ENCODE assay signal across 8 cellular contexts in the genomic region with DNA sequence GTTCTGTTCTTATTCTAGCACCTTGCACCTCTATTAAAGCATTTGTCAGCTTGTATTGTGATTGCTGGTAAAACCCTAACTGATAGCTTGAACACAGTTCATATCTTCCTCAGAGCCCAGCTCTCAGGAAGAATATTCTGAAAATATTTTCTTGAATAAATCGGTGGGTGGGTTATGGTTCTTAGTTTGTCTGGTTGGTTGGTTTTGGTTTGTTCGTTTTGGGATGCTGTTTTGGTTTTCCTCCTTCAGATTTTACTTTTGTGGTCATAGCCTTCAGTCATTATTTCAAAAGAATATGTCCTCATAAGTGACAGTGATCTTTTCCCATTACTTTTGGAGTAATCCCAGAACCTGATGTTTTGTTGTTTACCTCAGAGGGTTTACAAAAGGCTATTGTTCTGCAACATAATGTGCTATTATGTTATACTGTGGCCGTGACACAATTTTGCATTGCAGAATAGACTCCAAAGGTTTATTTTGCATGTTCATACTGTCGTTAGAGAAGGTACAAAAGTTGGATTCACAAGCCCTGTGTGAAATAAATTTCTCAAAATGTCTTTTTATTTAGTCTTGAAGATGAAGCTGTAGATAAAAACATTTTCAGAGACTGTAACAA. TPM values are rescaled to one million over a fixed set of nuclear protein-coding genes. Genes with fewer than 3 reads are reported as not detected.
DNase-seq lines count a peak whose midpoint lies in the region; ATAC-seq and TF ChIP-seq lines count a peak whose summit lies in the region.

No MANE protein-coding gene starts in this region.

- no peak for TF ChIP-seq CTCF in RWPE2 (IDR thresholded peaks at IDR 0.05; ENCODE audit: poor library complexity, severe bottlenecking)
- TF ChIP-seq CTCF in esophagus muscularis mucosa (IDR thresholded peaks at IDR 0.05): no peak
- TF ChIP-seq CTCF in sigmoid colon (IDR thresholded peaks at IDR 0.05): no peak

- H3K9me3 ChIP-seq in GM23248 (ENCODE audit: low read depth) (no peaks in the 10 kb centered on the region), RWPE2 (ENCODE audit: severe bottlenecking) (no peaks in the 10 kb centered on the region), esophagus muscularis mucosa (no peaks in the 10 kb centered on the region), sigmoid colon (no peaks in the 10 kb centered on the region)

- DNase-seq in GM23248 (peak; percentile 24), RWPE2 (ENCODE audit: low spot score) (no peak), esophagus muscularis mucosa (ENCODE audit: extremely low spot score) (no peak), sigmoid colon (no peak), UCSD-AML1 (lab: John Stamatoyannopoulos, UW; ENCODE audit: unreplicated experiment) (no peak), kidney glomerular epithelial cell (lab: John Stamatoyannopoulos, UW) (no peak)

- in situ Hi-C loops in GM23248 (cut with MboI): no loop called here

- peak overlapping the region; percentile 99 for H3K4me3 ChIP-seq in GM23248
- peak overlapping the region; percentile 75 for H3K4me3 ChIP-seq in RWPE2 (ENCODE audit: severe bottlenecking)
- peak overlapping the region in 2 of 4 donors; percentile 69 to 72 for H3K4me3 ChIP-seq in esophagus muscularis mucosa
- H3K4me3 ChIP-seq in sigmoid colon: peak overlapping the region in 1 of 4 donors; percentile 79

- H3K27ac ChIP-seq in GM23248 (peak overlapping the region; percentile 100), RWPE2 (ENCODE audit: poor library complexity, severe bottlenecking) (peak overlapping the region; percentile 95), esophagus muscularis mucosa (replicated peaks in 1 of 4) (peak overlapping the region; percentile 95 to 98 (median 96)), sigmoid colon (peak overlapping the region; percentile 94 to 98 (median 96))

- H3K27me3 ChIP-seq in GM23248 (replicated peaks; ENCODE audit: insufficient read depth) (no peaks in the 10 kb centered on the region), RWPE2 (ENCODE audit: insufficient read depth, poor library complexity, severe bottlenecking) (no peaks in the 10 kb centered on the region), esophagus muscularis mucosa (no peaks in the 10 kb centered on the region), sigmoid colon (no peaks in the 10 kb centered on the region)

- intact Hi-C loops in esophagus muscularis mucosa (cut with DNase I): loop anchor here (10.0 kb wide), 1 partner anchor 199 kb away; no protein-coding TSS in a partner anchor
- intact Hi-C loops in sigmoid colon (cut with DNase I): no loop called here

- TF ChIP-seq POLR2A in esophagus muscularis mucosa (IDR thresholded peaks at IDR 0.05; ENCODE audit: low read depth) (no peak), sigmoid colon (IDR thresholded peaks at IDR 0.05) (no peak)

- ATAC-seq in RWPE2 (ENCODE audit: low read depth) (no peak), GM21576 (IDR thresholded peaks at IDR 0.05; ENCODE audit: unreplicated experiment) (no peak)
- no peak for ATAC-seq in activated CD4-positive, CD25-positive, alpha-beta regulatory T cell treated with anti-CD3 and anti-CD28 coated beads, Interleukin-2, amount 50 U/mL, for 24 hours

- TF ChIP-seq EP300 in esophagus muscularis mucosa (IDR thresholded peaks at IDR 0.05) (no peak), sigmoid colon (IDR thresholded peaks at IDR 0.05) (no peak)

- H3K9me2 ChIP-seq in GM23248 (ENCODE audit: insufficient read depth): no peaks in the 10 kb centered on the region

- H3K36me3 ChIP-seq in GM23248 (ENCODE audit: low read depth) (peaks cover 10% of the 10 kb centered on the region; the same call in 1 of the 2 replicates), RWPE2 (ENCODE audit: low read depth) (peaks cover 44% of the 10 kb centered on the region), esophagus muscularis mucosa (peaks cover 4 to 32% (median 26%) of the 10 kb centered on the region in 4 donors), sigmoid colon (peaks cover 0 to 28% (median 5%) of the 10 kb centered on the region in 4 donors)

- peak overlapping the region; percentile 97 for H3K9ac ChIP-seq in GM23248

- peak overlapping the region; percentile 99 for H3K4me2 ChIP-seq in GM23248 (ENCODE audit: unreplicated experiment)

- peaks cover 51% of the 10 kb centered on the region for H3K79me2 ChIP-seq in GM23248 (ENCODE audit: insufficient read depth)

- H3K4me1 ChIP-seq in GM23248 (ENCODE audit: insufficient read depth): peaks cover 31% of the 10 kb centered on the region
- H3K4me1 ChIP-seq in RWPE2 (ENCODE audit: insufficient read depth, poor library complexity, severe bottlenecking): peaks cover 12% of the 10 kb centered on the region
- H3K4me1 ChIP-seq in esophagus muscularis mucosa: peaks cover 33 to 43% (median 39%) of the 10 kb centered on the region in 4 donors
- H3K4me1 ChIP-seq in sigmoid colon: peaks cover 4 to 40% (median 36%) of the 10 kb centered on the region in 4 donors

- peak overlapping the region; percentile 79 for H2AFZ ChIP-seq in GM23248

- no peaks in the 10 kb centered on the region for H4K20me1 ChIP-seq in GM23248 (ENCODE audit: insufficient read depth)

- peaks cover 30% of the 10 kb centered on the region for H3F3A ChIP-seq in GM23248 (ENCODE audit: insufficient read depth)

- 35% methylated on average over 4 of the region's 4 CpGs for WGBS in GM23248 (ENCODE audit: low coverage in 1 of 2, low lambda C conversion rate in 2 of 2, missing lambda C conversion rate in 2 of 2), 2 experiments
- 48% methylated on average over 4 of the region's 4 CpGs for WGBS in esophagus muscularis mucosa
- 6 to 41% methylated on average over 4 of the region's 4 CpGs for WGBS in sigmoid colon, 2 donors

RNA-seq across cellular contexts. Expression of gene TMEM87A, which starts 2.7 kb away (rescaled TPM):
- total RNA-seq in GM23248 (2014; rRNA removed; shearing (Covaris generic)): 64.6 and 83.2 TPM in 2 replicates
- polyA plus RNA-seq in GM23248 (2016; fragmentation: Nextera tagmentation; extraction: Ambion mirVana): 63.8 and 66.1 TPM in 2 replicates
- 10 to 100 TPM; 40.7 to 57.5 (median 47.7) TPM for total RNA-seq in esophagus muscularis mucosa
- 10 to 100 TPM; 32.7 to 45.3 (median 42.6) TPM for total RNA-seq in sigmoid colon
- 10 to 100 TPM in 2 of 3 donors, 1 to 10 TPM in 1; 9.6 to 44.7 (median 18.3) TPM for polyA plus RNA-seq in sigmoid colon

RNA-seq across cellular contexts. Expression of gene GANC, which starts 2.9 kb away (rescaled TPM):
- total RNA-seq in GM23248 (2014; rRNA removed; shearing (Covaris generic)): 21.4 and 23.3 TPM in 2 replicates
- 18.9 and 26.8 TPM in 2 replicates for polyA plus RNA-seq in GM23248 (2016; fragmentation: Nextera tagmentation; extraction: Ambion mirVana)
- 10 to 100 TPM; 12.2 to 22.7 (median 17.7) TPM for total RNA-seq in esophagus muscularis mucosa
- 10 to 100 TPM; 18.9 to 34.1 (median 22.9) TPM for total RNA-seq in sigmoid colon
- 10 to 100 TPM in 2 of 3 donors, 1 to 10 TPM in 1; 9.0 to 19.9 (median 16.8) TPM for polyA plus RNA-seq in sigmoid colon
